Comparison of ENCODE assay signal across 8 cellular contexts in the genomic region with DNA sequence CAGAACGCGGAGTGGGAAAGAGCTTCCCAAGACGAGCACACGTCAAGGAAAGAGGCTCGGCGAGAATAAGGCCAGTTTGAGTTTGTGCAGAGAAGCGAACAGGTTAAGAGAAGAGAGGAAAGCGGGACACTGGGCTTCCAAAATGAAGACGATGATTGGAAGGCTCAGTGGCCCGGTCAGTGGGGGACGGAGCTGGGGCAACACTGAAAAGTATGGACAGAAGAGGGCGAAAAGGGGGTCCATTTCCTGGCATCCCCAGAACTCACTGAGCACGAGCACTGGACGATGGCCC. TPM values are rescaled to one million over a fixed set of nuclear protein-coding genes. Genes with fewer than 3 reads are reported as not detected.
DNase-seq lines count a peak whose midpoint lies in the region; ATAC-seq and TF ChIP-seq lines count a peak whose summit lies in the region.

No MANE protein-coding gene starts in this region.

- intact Hi-C loops in activated CD4-positive, alpha-beta T cell treated with anti-CD3 and anti-CD28 coated beads, Interleukin-2, amount 10 ng/mL, durations not matched to agents 24 days and 14 days (cut with micrococcal nuclease), result loop anchor here (1.0 to 5.0 kb wide), 3 partner anchors 56 to 286 kb away; a partner anchor contains a TSS
- intact Hi-C loops in activated T-helper 1 cell treated with anti-CD3 and anti-CD28 coated beads, Interleukin-12 subunit alpha, Interleukin-12 subunit beta, Interleukin-2, Interleukin-4 antibody, amounts not matched to agents 30 ng/mL and 10 ng/mL and 1 ng/mL, durations not matched to agents 14 hours and 24 hours and 36 hours (cut with micrococcal nuclease), result loop anchor here (1.0 to 10.0 kb wide), 12 partner anchors 43 to 429 kb away; a partner anchor contains a TSS
- intact Hi-C loops in right cardiac atrium (cut with DNase I), result no loop called here
- intact Hi-C loops in spleen (cut with DNase I; ENCODE audit: low total_unique reads), result no loop called here

- H3K9me3 ChIP-seq in right cardiac atrium (ENCODE audit: control insufficient read depth, low read length) (no peaks in the 10 kb centered on the region), spleen (no peaks in the 10 kb centered on the region)

- peaks cover 0 to 32% (median 24%) of the 10 kb centered on the region in 6 donors for H3K36me3 ChIP-seq in spleen

- TF ChIP-seq CTCF in spleen (IDR thresholded peaks at IDR 0.05 in 8 of 11, conservative IDR thresholded peaks at IDR 0.05 in 3 of 11), result no peak

- H3K4me1 Mint-ChIP-seq in activated CD4-positive, alpha-beta T cell treated with anti-CD3 and anti-CD28 coated beads, Interleukin-2, amount 10 ng/mL, durations not matched to agents 24 days and 14 days, result peaks cover 26% of the 10 kb centered on the region
- H3K4me1 Mint-ChIP-seq in activated T-helper 1 cell treated with anti-CD3 and anti-CD28 coated beads, Interleukin-12 subunit alpha, Interleukin-12 subunit beta, Interleukin-2, Interleukin-4 antibody, amounts not matched to agents 30 ng/mL and 10 ng/mL and 1 ng/mL, durations not matched to agents 14 hours and 24 hours and 36 hours (ENCODE audit: low read depth), result peaks cover 41% of the 10 kb centered on the region

- H3K27ac ChIP-seq in right cardiac atrium (ENCODE audit: low read length), result peak overlapping the region; percentile 83
- H3K27ac ChIP-seq in spleen, result peak overlapping the region; percentile 22 to 90 (median 86)

- H3K9me3 Mint-ChIP-seq in activated CD4-positive, alpha-beta T cell treated with anti-CD3 and anti-CD28 coated beads, Interleukin-2, amount 10 ng/mL, durations not matched to agents 24 days and 14 days, result peaks cover 3% of the 10 kb centered on the region
- no peaks in the 10 kb centered on the region for H3K9me3 Mint-ChIP-seq in activated T-helper 1 cell treated with anti-CD3 and anti-CD28 coated beads, Interleukin-12 subunit alpha, Interleukin-12 subunit beta, Interleukin-2, Interleukin-4 antibody, amounts not matched to agents 30 ng/mL and 10 ng/mL and 1 ng/mL, durations not matched to agents 14 hours and 24 hours and 36 hours

- peak overlapping the region; percentile 97 for H3K27ac Mint-ChIP-seq in activated CD4-positive, alpha-beta T cell treated with anti-CD3 and anti-CD28 coated beads, Interleukin-2, amount 10 ng/mL, durations not matched to agents 24 days and 14 days
- H3K27ac Mint-ChIP-seq in activated T-helper 1 cell treated with anti-CD3 and anti-CD28 coated beads, Interleukin-12 subunit alpha, Interleukin-12 subunit beta, Interleukin-2, Interleukin-4 antibody, amounts not matched to agents 30 ng/mL and 10 ng/mL and 1 ng/mL, durations not matched to agents 14 hours and 24 hours and 36 hours, result peak overlapping the region; percentile 95

- under 1% methylated on average over 14 of the region's 14 CpGs for WGBS in right cardiac atrium
- 0 to 1% (median 0%) methylated on average over 14 of the region's 14 CpGs for WGBS in spleen, 5 donors

- peaks cover 5% of the 10 kb centered on the region for H3K27me3 Mint-ChIP-seq in activated CD4-positive, alpha-beta T cell treated with anti-CD3 and anti-CD28 coated beads, Interleukin-2, amount 10 ng/mL, durations not matched to agents 24 days and 14 days
- H3K27me3 Mint-ChIP-seq in activated T-helper 1 cell treated with anti-CD3 and anti-CD28 coated beads, Interleukin-12 subunit alpha, Interleukin-12 subunit beta, Interleukin-2, Interleukin-4 antibody, amounts not matched to agents 30 ng/mL and 10 ng/mL and 1 ng/mL, durations not matched to agents 14 hours and 24 hours and 36 hours (ENCODE audit: insufficient read depth), result peaks cover 2% of the 10 kb centered on the region

- ATAC-seq in right cardiac atrium, result peak in 1 of 2 donors; percentile 5
- no peak for ATAC-seq in GM18861 (IDR thresholded peaks at IDR 0.05; ENCODE audit: unreplicated experiment)

- H3K4me3 ChIP-seq in right cardiac atrium (ENCODE audit: low read length), result peak overlapping the region; percentile 87
- H3K4me3 ChIP-seq in spleen, result peak overlapping the region; percentile 57 to 95 (median 88)

- peak overlapping the region; percentile 99 for H3K4me3 Mint-ChIP-seq in activated CD4-positive, alpha-beta T cell treated with anti-CD3 and anti-CD28 coated beads, Interleukin-2, amount 10 ng/mL, durations not matched to agents 24 days and 14 days
- H3K4me3 Mint-ChIP-seq in activated T-helper 1 cell treated with anti-CD3 and anti-CD28 coated beads, Interleukin-12 subunit alpha, Interleukin-12 subunit beta, Interleukin-2, Interleukin-4 antibody, amounts not matched to agents 30 ng/mL and 10 ng/mL and 1 ng/mL, durations not matched to agents 14 hours and 24 hours and 36 hours, result peak overlapping the region; percentile 98

- peak in 1 of 3 donors; percentile 40 for TF ChIP-seq POLR2A in spleen (IDR thresholded peaks at IDR 0.05)

- no peaks in the 10 kb centered on the region for H3K27me3 ChIP-seq in right cardiac atrium (ENCODE audit: control insufficient read depth, insufficient read depth)
- H3K27me3 ChIP-seq in spleen (replicated peaks in 1 of 7), result no peaks in the 10 kb centered on the region

- H3K4me1 ChIP-seq in right cardiac atrium (ENCODE audit: control insufficient read depth, insufficient read depth, low read length), result peaks cover 5% of the 10 kb centered on the region
- H3K4me1 ChIP-seq in spleen, result peaks cover 14 to 40% (median 29%) of the 10 kb centered on the region in 6 donors

- no peak for DNase-seq in activated CD4-positive, alpha-beta T cell treated with anti-CD3 and anti-CD28 coated beads, Interleukin-2, amount 10 ng/mL, durations not matched to agents 24 days and 14 days
- DNase-seq in activated CD4-positive, alpha-beta T cell treated with anti-CD3 and anti-CD28 coated beads, Interleukin-2, amount 50 U/mL, for 1 hour, result no peak
- DNase-seq in activated T-helper 1 cell treated with anti-CD3 and anti-CD28 coated beads, Interleukin-12 subunit alpha, Interleukin-12 subunit beta, Interleukin-2, Interleukin-4 antibody, amounts not matched to agents 30 ng/mL and 10 ng/mL and 1 ng/mL, durations not matched to agents 14 hours and 24 hours and 36 hours (ENCODE audit: low spot score), result no peak
- DNase-seq in right cardiac atrium (peak in 2 of 3 donors; percentile 56 to 59), spleen (no peak), SIG-M5 (lab: John Stamatoyannopoulos, UW) (no peak), germinal center (ENCODE audit: low spot score) (no peak)

- H3K36me3 Mint-ChIP-seq in activated CD4-positive, alpha-beta T cell treated with anti-CD3 and anti-CD28 coated beads, Interleukin-2, amount 10 ng/mL, durations not matched to agents 24 days and 14 days (ENCODE audit: low read depth), result peaks cover 48% of the 10 kb centered on the region
- H3K36me3 Mint-ChIP-seq in activated T-helper 1 cell treated with anti-CD3 and anti-CD28 coated beads, Interleukin-12 subunit alpha, Interleukin-12 subunit beta, Interleukin-2, Interleukin-4 antibody, amounts not matched to agents 30 ng/mL and 10 ng/mL and 1 ng/mL, durations not matched to agents 14 hours and 24 hours and 36 hours (ENCODE audit: low read depth), result peaks cover 42% of the 10 kb centered on the region

RNA-seq across cellular contexts. Expression of a gene that starts 0.3 kb away (rescaled TPM):
- 623 TPM in 2 replicates for total RNA-seq in activated CD4-positive, alpha-beta T cell treated with anti-CD3 and anti-CD28 coated beads, Interleukin-2, amount 10 ng/mL, durations not matched to agents 24 days and 14 days
- 567 and 570 TPM in 2 replicates for total RNA-seq in activated T-helper 1 cell treated with anti-CD3 and anti-CD28 coated beads, Interleukin-12 subunit alpha, Interleukin-12 subunit beta, Interleukin-2, Interleukin-4 antibody, amounts not matched to agents 30 ng/mL and 10 ng/mL and 1 ng/mL, durations not matched to agents 14 hours and 24 hours and 36 hours
- total RNA-seq in right cardiac atrium (100 to 1,000 TPM; 126 to 151 (median 138) TPM), spleen (100 to 1,000 TPM in 5 of 7 donors, 10 to 100 TPM in 2; 83.9 to 129 (median 104) TPM)
- polyA plus RNA-seq in right cardiac atrium (125 TPM), spleen (100 to 1,000 TPM in 2 of 3 donors, 10 to 100 TPM in 1; 73.7 to 113 (median 106) TPM)

RNA-seq across cellular contexts. Expression of a gene that starts 0.5 kb away (rescaled TPM):
- 0.47 and 0.82 TPM in 2 replicates for total RNA-seq in activated CD4-positive, alpha-beta T cell treated with anti-CD3 and anti-CD28 coated beads, Interleukin-2, amount 10 ng/mL, durations not matched to agents 24 days and 14 days
- total RNA-seq in activated T-helper 1 cell treated with anti-CD3 and anti-CD28 coated beads, Interleukin-12 subunit alpha, Interleukin-12 subunit beta, Interleukin-2, Interleukin-4 antibody, amounts not matched to agents 30 ng/mL and 10 ng/mL and 1 ng/mL, durations not matched to agents 14 hours and 24 hours and 36 hours, result 0.81 TPM in 1 of 2 replicates, not detected in the other
- total RNA-seq in right cardiac atrium (not detected), spleen (not detected)
- polyA plus RNA-seq in right cardiac atrium (0.38 TPM), spleen (1 to 10 TPM in 2 of 3 donors, under 1 TPM in 1; 0.41 to 1.4 (median 1.3) TPM)

RNA-seq across cellular contexts. Expression of a gene that starts 31.2 kb away (rescaled TPM):
- not detected in 2 replicates for total RNA-seq in activated CD4-positive, alpha-beta T cell treated with anti-CD3 and anti-CD28 coated beads, Interleukin-2, amount 10 ng/mL, durations not matched to agents 24 days and 14 days
- not detected in 2 replicates for total RNA-seq in activated T-helper 1 cell treated with anti-CD3 and anti-CD28 coated beads, Interleukin-12 subunit alpha, Interleukin-12 subunit beta, Interleukin-2, Interleukin-4 antibody, amounts not matched to agents 30 ng/mL and 10 ng/mL and 1 ng/mL, durations not matched to agents 14 hours and 24 hours and 36 hours
- total RNA-seq in right cardiac atrium, result not detected
- polyA plus RNA-seq in right cardiac atrium, result 0.20 TPM
- total RNA-seq in spleen, result 1 to 10 TPM in 1 of 7 donors, under 1 TPM in 1, not detected in 5; 0.67 to 1.4 TPM
- under 1 TPM; 0.05 to 0.38 (median 0.13) TPM for polyA plus RNA-seq in spleen

RNA-seq across cellular contexts. Expression of a gene that starts 38.7 kb away (rescaled TPM):
- 0.54 and 1.0 TPM in 2 replicates for total RNA-seq in activated CD4-positive, alpha-beta T cell treated with anti-CD3 and anti-CD28 coated beads, Interleukin-2, amount 10 ng/mL, durations not matched to agents 24 days and 14 days
- total RNA-seq in activated T-helper 1 cell treated with anti-CD3 and anti-CD28 coated beads, Interleukin-12 subunit alpha, Interleukin-12 subunit beta, Interleukin-2, Interleukin-4 antibody, amounts not matched to agents 30 ng/mL and 10 ng/mL and 1 ng/mL, durations not matched to agents 14 hours and 24 hours and 36 hours, result 0.56 TPM in 1 of 2 replicates, not detected in the other
- not detected for total RNA-seq in right cardiac atrium
- polyA plus RNA-seq in right cardiac atrium, result not detected
- not detected for total RNA-seq in spleen
- polyA plus RNA-seq in spleen, result not detected

RNA-seq across cellular contexts. Expression of a gene that starts 42.4 kb away (rescaled TPM):
- total RNA-seq in activated CD4-positive, alpha-beta T cell treated with anti-CD3 and anti-CD28 coated beads, Interleukin-2, amount 10 ng/mL, durations not matched to agents 24 days and 14 days, result 15.7 and 16.9 TPM in 2 replicates
- total RNA-seq in activated T-helper 1 cell treated with anti-CD3 and anti-CD28 coated beads, Interleukin-12 subunit alpha, Interleukin-12 subunit beta, Interleukin-2, Interleukin-4 antibody, amounts not matched to agents 30 ng/mL and 10 ng/mL and 1 ng/mL, durations not matched to agents 14 hours and 24 hours and 36 hours, result 17.2 and 20.3 TPM in 2 replicates
- 10 to 100 TPM; 19.8 to 28.4 (median 25.5) TPM for total RNA-seq in right cardiac atrium
- polyA plus RNA-seq in right cardiac atrium, result 22.0 TPM
- 10 to 100 TPM; 25.5 to 54.4 (median 44.2) TPM for total RNA-seq in spleen
- polyA plus RNA-seq in spleen, result 10 to 100 TPM; 26.3 to 31.9 (median 30.6) TPM

Comparison
In these comparisons a context has a peak if more than half of its experiments do, and no peak if none do; other contexts are left out.
1. DNase-seq: peak in right cardiac atrium (2 of 3); none in activated CD4-positive, alpha-beta T cell treated with anti-CD3 and anti-CD28 coated beads, Interleukin-2, amount 10 ng/mL, durations not matched to agents 24 days and 14 days (single experiment), activated CD4-positive, alpha-beta T cell treated with anti-CD3 and anti-CD28 coated beads, Interleukin-2, amount 50 U/mL, for 1 hour (single experiment), activated T-helper 1 cell treated with anti-CD3 and anti-CD28 coated beads, Interleukin-12 subunit alpha, Interleukin-12 subunit beta, Interleukin-2, Interleukin-4 antibody, amounts not matched to agents 30 ng/mL and 10 ng/mL and 1 ng/mL, durations not matched to agents 14 hours and 24 hours and 36 hours (single experiment), spleen (single experiment), SIG-M5 (single experiment) and germinal center (single experiment).
2. intact Hi-C loops: an anchor here in activated CD4-positive, alpha-beta T cell treated with anti-CD3 and anti-CD28 coated beads, Interleukin-2, amount 10 ng/mL, durations not matched to agents 24 days and 14 days (1.0 to 5.0 kb wide) and activated T-helper 1 cell treated with anti-CD3 and anti-CD28 coated beads, Interleukin-12 subunit alpha, Interleukin-12 subunit beta, Interleukin-2, Interleukin-4 antibody, amounts not matched to agents 30 ng/mL and 10 ng/mL and 1 ng/mL, durations not matched to agents 14 hours and 24 hours and 36 hours (1.0 to 10.0 kb wide); none called in right cardiac atrium and spleen.